Comparison of ENCODE assay signal across 26 cellular contexts in the genomic region with DNA sequence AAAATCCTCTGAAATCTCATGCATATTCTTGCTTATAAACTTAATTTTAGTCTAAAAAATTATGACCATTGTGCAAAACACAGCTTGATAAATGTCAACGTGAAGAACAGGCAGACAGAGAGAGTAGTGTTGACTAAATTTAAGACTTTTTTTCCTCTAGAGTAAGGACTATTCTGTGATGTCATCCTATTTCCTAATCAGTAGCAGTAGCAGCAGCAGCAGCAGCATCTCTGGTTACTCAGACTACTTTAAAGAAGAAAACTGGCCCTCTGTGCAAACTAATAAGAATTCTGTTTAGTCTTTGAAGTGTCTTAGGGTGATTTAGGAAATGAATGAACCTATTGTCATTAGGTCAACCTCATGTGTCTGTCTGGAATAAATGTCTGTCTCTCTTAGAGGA.
DNase-seq lines count a peak whose midpoint lies in the region; FAIRE-seq and TF ChIP-seq lines count a peak whose summit lies in the region.
"Had no signal": no experiment of that assay in that cellular context is flagged by ENCODE, and none has a peak within 500 bp of the region (broad histone marks: within the 10 kb centered on the region; RNA-seq: fewer than 3 reads in every experiment).

No MANE protein-coding gene starts in this region.

- POLR2A ChIA-PET in CD4-positive, alpha-beta memory T cell (lab: Charles Lee; ENCODE audit: partially characterized antibody): no interaction called here

- no peak for TF ChIP-seq CTCF in choroid plexus epithelial cell (conservative IDR thresholded peaks at IDR 0.05; ENCODE audit: low read depth, low read length)

- no peaks in the 10 kb centered on the region for H3K9me3 ChIP-seq in CD4-positive, alpha-beta memory T cell (ENCODE audit: control insufficient read depth in 1 of 2, low read length in 2 of 2)
- H3K9me3 ChIP-seq: esophagus muscularis mucosa, mucosa of descending colon, sigmoid colon, upper lobe of right lung had no signal

- DNase-seq in CD1c-positive myeloid dendritic cell (ENCODE audit: extremely low spot score) (peak; percentile 51), MV-4-11 (lab: John Stamatoyannopoulos, UW) (peak; percentile 67), choroid plexus epithelial cell (ENCODE audit: low read depth) (peak; percentile 31), iris pigment epithelial cell (ENCODE audit: low read depth) (peak; percentile 16), germinal center (ENCODE audit: low spot score) (no peak), UCSD-AML1 (lab: John Stamatoyannopoulos, UW; ENCODE audit: unreplicated experiment) (no peak), RCC 7860 (ENCODE audit: low spot score) (no peak)
- no peak for DNase-seq in CD4-positive, alpha-beta memory T cell
- DNase-seq: activated CD4-positive, alpha-beta T cell treated with anti-CD3 and anti-CD28 coated beads for 48 hours; activated naive CD4-positive, alpha-beta T cell treated with anti-CD3 and anti-CD28 coated beads, Interleukin-2, amount 50 U/mL, for 16 hours; activated T-cell treated with anti-CD3 and anti-CD28 coated beads, Interleukin-2, amount 50 U/mL, for 72 hours; C1 segment of cervical spinal cord; effector memory CD4-positive, alpha-beta T cell; GF-D8; heart right ventricle; KBM-7; mucosa of descending colon; NCI-H1092 treated with DMSO at 0.1 percent for 48 hours; NCI-H1930; NCI-H2227 treated with DMSO at 0.1 percent for 48 hours; NCI-H748 treated with DMSO at 0.1 percent for 48 hours; Right ventricle myocardium superior; sigmoid colon; upper lobe of right lung had no signal

- H3K36me3 ChIP-seq in CD4-positive, alpha-beta memory T cell (ENCODE audit: insufficient read depth, low read length): no peaks in the 10 kb centered on the region
- H3K36me3 ChIP-seq: esophagus muscularis mucosa, heart right ventricle, neural progenitor cell, sigmoid colon, upper lobe of right lung had no signal

- H3K4me1 ChIP-seq in CD4-positive, alpha-beta memory T cell (ENCODE audit: insufficient read depth, low read length): no peaks in the 10 kb centered on the region
- H3K4me1 ChIP-seq: esophagus muscularis mucosa, heart right ventricle, neural progenitor cell, sigmoid colon, upper lobe of right lung had no signal

- H3K36me3 Mint-ChIP-seq in CD4-positive, alpha-beta memory T cell: no peaks in the 10 kb centered on the region
- H3K36me3 Mint-ChIP-seq: neural progenitor cell had no signal

- no peak for FAIRE-seq in RCC 7860 (lab: Jason Lieb, UNC)

- peaks cover 2 to 11% of the 10 kb centered on the region in 2 donors for H3K27me3 Mint-ChIP-seq in CD4-positive, alpha-beta memory T cell

- intact Hi-C loops in CD4-positive, alpha-beta memory T cell (cut with micrococcal nuclease): no loop called here

- peaks cover 0 to 10% (median 2%) of the 10 kb centered on the region in 8 donors for H3K9me3 Mint-ChIP-seq in CD4-positive, alpha-beta memory T cell
- H3K9me3 Mint-ChIP-seq: neural progenitor cell had no signal

- H3K4me3 Mint-ChIP-seq in CD4-positive, alpha-beta memory T cell: no peak overlapping the region
- H3K4me3 Mint-ChIP-seq: activated T-cell treated with anti-CD3 and anti-CD28 coated beads, Interleukin-2, amount 50 U/mL, for 72 hours; neural progenitor cell had no signal

- no peak overlapping the region for H3K27ac Mint-ChIP-seq in CD4-positive, alpha-beta memory T cell
- H3K27ac Mint-ChIP-seq: activated T-cell treated with anti-CD3 and anti-CD28 coated beads, Interleukin-2, amount 50 U/mL, for 72 hours; neural progenitor cell had no signal

- CTCF ChIA-PET in CD4-positive, alpha-beta memory T cell (lab: Charles Lee; ENCODE audit: partially characterized antibody): no interaction called here

- no peaks in the 10 kb centered on the region for H3K4me1 Mint-ChIP-seq in CD4-positive, alpha-beta memory T cell

- H3K27me3 ChIP-seq in CD4-positive, alpha-beta memory T cell (ENCODE audit: insufficient read depth, low read length): no peaks in the 10 kb centered on the region
- H3K27me3 ChIP-seq: esophagus muscularis mucosa, heart right ventricle, neural progenitor cell, sigmoid colon, upper lobe of right lung had no signal

- H3K4me3 ChIP-seq in choroid plexus epithelial cell (ENCODE audit: low read depth, low read length): no peak overlapping the region
- H3K4me3 ChIP-seq in CD4-positive, alpha-beta memory T cell (ENCODE audit: low read length in 2 of 2): no peak overlapping the region
- H3K4me3 ChIP-seq: esophagus muscularis mucosa, heart right ventricle, mucosa of descending colon, neural progenitor cell, sigmoid colon, upper lobe of right lung had no signal

- no peak overlapping the region for H3K27ac ChIP-seq in CD4-positive, alpha-beta memory T cell (ENCODE audit: low read depth, low read length)
- H3K27ac ChIP-seq: esophagus muscularis mucosa, heart right ventricle, neural progenitor cell, sigmoid colon, upper lobe of right lung had no signal

Comparison
In these comparisons a context has a peak if more than half of its experiments do, and no peak if none do; other contexts are left out.
1. DNase-seq: peak in CD1c-positive myeloid dendritic cell (single experiment), MV-4-11 (single experiment), choroid plexus epithelial cell (single experiment) and iris pigment epithelial cell (single experiment); none in germinal center (single experiment), UCSD-AML1 (single experiment), RCC 7860 (single experiment) and CD4-positive, alpha-beta memory T cell (0 of 5).